Comparison of ENCODE assay signal across 8 cellular contexts in the genomic region with DNA sequence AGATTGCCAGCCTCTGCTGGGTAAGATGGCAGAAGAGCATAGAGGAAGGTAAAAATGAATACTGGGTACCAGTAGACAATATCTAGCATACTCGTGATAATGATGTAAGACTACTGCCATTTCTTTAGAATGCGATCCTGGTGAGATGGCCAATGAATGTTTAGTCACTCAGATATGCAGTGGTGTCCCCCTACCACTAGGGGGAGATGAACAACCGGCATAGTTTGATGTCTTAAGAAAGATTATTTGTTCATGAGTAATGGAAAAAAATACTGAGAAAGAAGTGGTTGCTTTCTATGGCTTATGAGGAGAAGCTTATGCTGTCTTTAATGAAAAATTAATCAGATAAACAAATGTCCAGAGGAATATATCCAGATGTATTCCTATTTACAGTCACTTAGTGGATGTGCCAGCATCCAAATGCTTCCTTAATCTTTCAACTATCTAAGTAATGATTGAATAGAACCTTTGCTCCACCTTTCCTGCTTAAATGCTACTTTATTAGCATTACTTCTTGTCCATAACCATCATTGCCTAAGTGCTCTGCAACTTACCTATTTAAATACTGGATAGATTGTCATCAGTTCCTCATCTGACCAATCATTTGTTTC.
A peak's percentile ranks its signal among the peaks of the same experiment; 100 is the strongest.
DNase-seq lines count a peak whose midpoint lies in the region; ATAC-seq and TF ChIP-seq lines count a peak whose summit lies in the region.

No MANE protein-coding gene starts in this region.

- DNase-seq in NOMO-1 (lab: John Stamatoyannopoulos, UW; ENCODE audit: unreplicated experiment in 2 of 2) (peak; percentile 3 to 47), NOMO-1 treated with dmso at 0.1 percent for 144 hours (lab: John Stamatoyannopoulos, UW; ENCODE audit: unreplicated experiment) (no peak), KBM-7 (peak; percentile 52), Panc1 (ENCODE audit: low read depth, low spot score) (peak; percentile 32), astrocyte of the spinal cord (ENCODE audit: low read depth, low spot score) (peak; percentile 79), iPS DF 6.9 (ENCODE audit: low read depth, low spot score) (peak; percentile 25)
- DNase-seq in stimulated activated CD4-positive, alpha-beta T cell treated with anti-CD3 and anti-CD28 coated beads, Interleukin-1b, Interleukin-23, amount 100 ng/mL, for 48 hours, result peak; percentile 51

- peak; percentile 83 for TF ChIP-seq CTCF in Panc1 (IDR thresholded peaks at IDR 0.05)
- peak; percentile 97 for TF ChIP-seq CTCF in astrocyte of the spinal cord (IDR thresholded peaks at IDR 0.05; ENCODE audit: low read depth, low read length)

- no peak overlapping the region for H3K27ac ChIP-seq in Panc1 (ENCODE audit: low read length)
- no peak overlapping the region for H3K27ac ChIP-seq in iPS DF 6.9 (ENCODE audit: low read length)

- H3K4me1 ChIP-seq in Panc1 (ENCODE audit: control insufficient read depth, insufficient read depth, low read length), result no peaks in the 10 kb centered on the region
- H3K4me1 ChIP-seq in iPS DF 6.9 (ENCODE audit: control insufficient read depth, insufficient read depth, low read length), result no peaks in the 10 kb centered on the region; the same call in 1 of the 2 replicates

- in situ Hi-C loops in KBM-7 (cut with MboI; ENCODE audit: low pct_unique_long_range_greater_than_20kb, low sequenced_read_pairs), result no loop called here
- in situ Hi-C loops in Panc1 (cut with HindIII; ENCODE audit: low pct_unique_long_range_greater_than_20kb, low sequenced_read_pairs), result no loop called here
- in situ Hi-C loops in astrocyte of the spinal cord (cut with HindIII; ENCODE audit: low sequenced_read_pairs), result no loop called here

- CTCF ChIA-PET in Panc1 (lab: Charles Lee), result no interaction called here

- BruUV-seq in Panc1 (replicated peaks; lab: Mats Ljungman, UMichigan), result no TSS peak

- H3K27me3 ChIP-seq in Panc1 (ENCODE audit: control insufficient read depth, insufficient read depth, low read length) (no peaks in the 10 kb centered on the region), iPS DF 6.9 (ENCODE audit: control insufficient read depth, insufficient read depth, low read length) (no peaks in the 10 kb centered on the region)

- H3K36me3 ChIP-seq in Panc1 (ENCODE audit: control insufficient read depth, insufficient read depth, low read length), result no peaks in the 10 kb centered on the region
- no peaks in the 10 kb centered on the region for H3K36me3 ChIP-seq in iPS DF 6.9 (ENCODE audit: control insufficient read depth, insufficient read depth, low read length)

- POLR2A ChIA-PET in Panc1 (lab: Charles Lee), result no interaction called here

- no peak overlapping the region for H3K4me3 ChIP-seq in Panc1 (ENCODE audit: low read depth in 2 of 2, low read length in 2 of 2)
- H3K4me3 ChIP-seq in astrocyte of the spinal cord (ENCODE audit: low read depth, low read length), result no peak overlapping the region
- no peak overlapping the region for H3K4me3 ChIP-seq in iPS DF 6.9 (ENCODE audit: low read length)

- peak; percentile 81 for ATAC-seq in GM21825 (IDR thresholded peaks at IDR 0.05; ENCODE audit: unreplicated experiment)
- ATAC-seq in Panc1, result peak; percentile 69

- no peaks in the 10 kb centered on the region for H3K9me3 ChIP-seq in Panc1 (ENCODE audit: control insufficient read depth, insufficient read depth, low read depth, low read length)
- H3K9me3 ChIP-seq in iPS DF 6.9 (ENCODE audit: control insufficient read depth, insufficient read depth, low read length), result no peaks in the 10 kb centered on the region

- no CpG with 5 or more reads among the region's 3 CpGs for WGBS in iPS DF 6.9 (ENCODE audit: insufficient coverage, insufficient read length)

- intact Hi-C loops in Panc1 (cut with micrococcal nuclease; ENCODE audit: unreplicated experiment), result no loop called here
